ENCODE assay signal across 9 cellular contexts in the genomic region with DNA sequence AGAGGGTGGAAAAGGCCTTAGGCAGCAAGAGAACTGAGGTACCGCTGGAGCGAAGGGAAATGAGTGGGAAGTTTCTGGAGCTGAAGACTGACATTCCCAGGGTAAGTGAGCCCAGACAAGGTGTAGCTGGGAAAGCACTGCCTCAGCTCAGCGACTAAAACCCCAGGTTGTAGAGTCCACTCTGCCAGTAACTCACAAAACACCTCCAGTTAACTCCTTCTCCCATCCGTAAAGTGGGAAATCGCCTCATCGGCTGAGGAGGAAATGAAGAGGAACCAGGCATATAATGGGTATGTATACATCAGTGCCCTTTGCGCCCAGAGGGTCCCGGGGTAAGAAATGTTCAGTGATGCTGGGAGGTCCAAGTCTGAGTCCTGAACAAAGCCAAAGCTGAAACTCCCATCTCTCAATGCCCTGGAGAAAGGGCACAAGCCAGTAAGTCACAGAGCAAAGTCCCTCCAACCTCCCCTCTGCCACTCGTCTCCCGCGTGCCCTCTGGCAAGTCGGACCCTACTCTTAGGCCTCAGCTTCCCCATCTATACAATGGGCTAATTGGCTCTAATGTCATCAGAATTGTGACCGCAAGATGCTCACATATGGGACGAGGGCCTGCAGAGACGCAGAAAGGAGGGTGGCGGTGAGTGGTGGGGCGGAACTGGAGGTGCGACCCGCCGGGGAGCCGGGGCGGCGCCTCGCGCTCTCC. TPM values are rescaled to one million over a fixed set of nuclear protein-coding genes. Genes with fewer than 3 reads are reported as not detected.
DNase-seq lines count a peak whose midpoint lies in the region; ATAC-seq and TF ChIP-seq lines count a peak whose summit lies in the region.
"Had no signal": no experiment of that assay in that cellular context is flagged by ENCODE, and none has a peak within 500 bp of the region (broad histone marks: within the 10 kb centered on the region; RNA-seq: fewer than 3 reads in every experiment).

No MANE protein-coding gene starts in this region.

- ATAC-seq in activated T-cell treated with anti-CD3 and anti-CD28 coated beads, Interleukin-2, amount 50 U/mL, for 72 hours (replicated peaks in 1 of 2), result no peak
- ATAC-seq in T-helper 17 cell, result no peak
- ATAC-seq in foreskin keratinocyte, result no peak
- no peak for ATAC-seq in gastrocnemius medialis

- intact Hi-C loops in gastrocnemius medialis (cut with DNase I; ENCODE audit: low total_unique reads), result loop anchor here (1.0 to 2.0 kb wide), 2 partner anchors 254 to 318 kb away; a partner anchor contains a TSS

- no peaks in the 10 kb centered on the region for H3K27me3 Mint-ChIP-seq in activated T-cell treated with anti-CD3 and anti-CD28 coated beads, Interleukin-2, amount 50 U/mL, for 72 hours (ENCODE audit: low read depth)
- no peaks in the 10 kb centered on the region for H3K27me3 Mint-ChIP-seq in T-helper 17 cell

- H3K9me3 Mint-ChIP-seq in activated T-cell treated with anti-CD3 and anti-CD28 coated beads, Interleukin-2, amount 50 U/mL, for 72 hours, result peaks cover 2 to 3% of the 10 kb centered on the region in 2 donors

- peaks cover 2 to 6% of the 10 kb centered on the region in 2 donors for H3K36me3 Mint-ChIP-seq in activated T-cell treated with anti-CD3 and anti-CD28 coated beads, Interleukin-2, amount 50 U/mL, for 72 hours (ENCODE audit: insufficient read depth in 2 of 2)
- no peaks in the 10 kb centered on the region for H3K36me3 Mint-ChIP-seq in T-helper 17 cell (ENCODE audit: low read depth)

- TF ChIP-seq POLR2A in gastrocnemius medialis (IDR thresholded peaks at IDR 0.05), result no peak

- peak overlapping the region; percentile 64 to 94 (median 70) for H3K4me3 ChIP-seq in gastrocnemius medialis

- TF ChIP-seq CTCF in foreskin keratinocyte (conservative IDR thresholded peaks at IDR 0.05), result no peak
- no peak for TF ChIP-seq CTCF in gastrocnemius medialis (IDR thresholded peaks at IDR 0.05 in 4 of 5, conservative IDR thresholded peaks at IDR 0.05 in 1 of 5)

- H3K4me1 Mint-ChIP-seq in activated T-cell treated with anti-CD3 and anti-CD28 coated beads, Interleukin-2, amount 50 U/mL, for 72 hours (ENCODE audit: low read depth), result peaks cover 71% of the 10 kb centered on the region
- peaks cover 29% of the 10 kb centered on the region for H3K4me1 Mint-ChIP-seq in T-helper 17 cell

- H3K4me1 ChIP-seq in foreskin keratinocyte (peaks cover 17% of the 10 kb centered on the region), gastrocnemius medialis (peaks cover 23 to 29% of the 10 kb centered on the region in 2 donors)

- no peaks in the 10 kb centered on the region for H3K36me3 ChIP-seq in gastrocnemius medialis

- H3K27me3 ChIP-seq in foreskin keratinocyte (no peaks in the 10 kb centered on the region), gastrocnemius medialis (no peaks in the 10 kb centered on the region)

- H3K9me3 ChIP-seq in T-helper 17 cell (ENCODE audit: control insufficient read depth, low read length, poor library complexity, severe bottlenecking) (no peaks in the 10 kb centered on the region), gastrocnemius medialis (no peaks in the 10 kb centered on the region)

- H3K27ac ChIP-seq in foreskin keratinocyte (peak overlapping the region; percentile 78), gastrocnemius medialis (peak overlapping the region; percentile 86 to 97 (median 96))

- no peak for DNase-seq in activated T-cell treated with anti-CD3 and anti-CD28 coated beads, Interleukin-2, amount 50 U/mL, for 72 hours
- no peak for DNase-seq in activated T-cell treated with anti-CD3 and anti-CD28 coated beads for 4 hours
- DNase-seq in T-helper 17 cell, result no peak
- no peak for DNase-seq in foreskin keratinocyte
- no peak for DNase-seq in gastrocnemius medialis
- no peak for DNase-seq in SW 1271 (lab: John Stamatoyannopoulos, UW)
- DNase-seq in HuH-7 (ENCODE audit: low spot score), result no peak
- no peak for DNase-seq in GM19240 (ENCODE audit: insufficient read length, low spot score)

- in situ Hi-C loops in gastrocnemius medialis (cut with MboI; ENCODE audit: low sequenced_read_pairs in 4 of 4), result loop anchor here in 1 of 4 donors (25.0 kb wide), 1 partner anchor 248 kb away; a partner anchor contains a TSS

- H3K4me3 Mint-ChIP-seq in activated T-cell treated with anti-CD3 and anti-CD28 coated beads, Interleukin-2, amount 50 U/mL, for 72 hours, result peak overlapping the region; percentile 81 to 87
- H3K4me3 Mint-ChIP-seq in T-helper 17 cell, result peak overlapping the region; percentile 82

- H3K27ac Mint-ChIP-seq in activated T-cell treated with anti-CD3 and anti-CD28 coated beads, Interleukin-2, amount 50 U/mL, for 72 hours, result peak overlapping the region; percentile 89
- peak overlapping the region; percentile 88 for H3K27ac Mint-ChIP-seq in T-helper 17 cell

RNA-seq across cellular contexts. Expression of a gene that starts 0.6 kb away (rescaled TPM):
- total RNA-seq in activated T-cell treated with anti-CD3 and anti-CD28 coated beads, Interleukin-2, amount 50 U/mL, for 72 hours, result 10 to 100 TPM; 13.0 to 14.9 TPM
- 1 to 10 TPM; 3.5 to 5.6 TPM for total RNA-seq in T-helper 17 cell
- total RNA-seq in foreskin keratinocyte, result 11.5 and 14.2 TPM in 2 replicates
- polyA plus RNA-seq in foreskin keratinocyte, result 11.1 TPM in 2 replicates
- 10 to 100 TPM; 17.7 to 27.1 (median 23.5) TPM for total RNA-seq in gastrocnemius medialis

RNA-seq across cellular contexts. Expression of a gene that starts 42.7 kb away (rescaled TPM):
- not detected for total RNA-seq in activated T-cell treated with anti-CD3 and anti-CD28 coated beads, Interleukin-2, amount 50 U/mL, for 72 hours
- total RNA-seq in T-helper 17 cell (not detected), foreskin keratinocyte (not detected in 2 replicates), gastrocnemius medialis (not detected)
- not detected in 2 replicates for polyA plus RNA-seq in foreskin keratinocyte
- total RNA-seq: pulmonary artery endothelial cell had no signal

RNA-seq across cellular contexts. Expression of a gene that starts 58.3 kb away (rescaled TPM):
- 100 to 1,000 TPM; 285 to 317 TPM for total RNA-seq in activated T-cell treated with anti-CD3 and anti-CD28 coated beads, Interleukin-2, amount 50 U/mL, for 72 hours
- 100 to 1,000 TPM; 310 to 362 TPM for total RNA-seq in T-helper 17 cell
- not detected in 2 replicates for total RNA-seq in foreskin keratinocyte
- not detected in 2 replicates for polyA plus RNA-seq in foreskin keratinocyte
- under 1 TPM in 2 of 4 donors, not detected in 2; 0.46 to 0.53 TPM for total RNA-seq in gastrocnemius medialis
- total RNA-seq: pulmonary artery endothelial cell had no signal

Comparison
In these comparisons a context has a peak if more than half of its experiments do, and no peak if none do; other contexts are left out.
1. RNA of a gene that starts 58.3 kb away (total RNA-seq): 310 to 362 TPM in T-helper 17 cell and 285 to 317 TPM in activated T-cell treated with anti-CD3 and anti-CD28 coated beads, Interleukin-2, amount 50 U/mL, for 72 hours; 0.46 to 0.53 TPM in gastrocnemius medialis and not detected in foreskin keratinocyte; every median in the first group is over 100 times any median in the second.